1 cellular context compared by ENCODE assay signal in genomic region chr2:190679813-190680591, GRCh38.
TF ChIP-seq lines count a peak whose summit lies in the region.

No MANE protein-coding gene starts in this region.

TF ChIP-seq in GM12878, 131 proteins besides CTCF, POLR2A, EP300 and RAD21 (continued from another document and continues in another):
- peak; percentile 64; the same call in 1 of the 2 replicates for TF ChIP-seq IRF4 (IDR thresholded peaks at IDR 0.05; ENCODE audit: low read depth, low read length)
- TF ChIP-seq IRF5 (IDR thresholded peaks at IDR 0.05; ENCODE audit: borderline replicate concordance) = no peak
- TF ChIP-seq NFXL1 (IDR thresholded peaks at IDR 0.05; ENCODE audit: borderline replicate concordance) = no peak
- peak; percentile 67 for TF ChIP-seq ZNF687 (IDR thresholded peaks at IDR 0.05)
- TF ChIP-seq SRF (IDR thresholded peaks at IDR 0.05; ENCODE audit: low read depth in 2 of 2, low read length in 2 of 2) = no peak
- 0 out of 2 replicates have a peak, but pooled peaks have one; percentile 33 for TF ChIP-seq SMAD5 (IDR thresholded peaks at IDR 0.05; ENCODE audit: low read depth)
- TF ChIP-seq SP1 (IDR thresholded peaks at IDR 0.05; ENCODE audit: low read depth, low read length) = peak; percentile 22
- no peak for TF ChIP-seq SKIL (IDR thresholded peaks at IDR 0.05; ENCODE audit: low read depth, poor library complexity, severe bottlenecking)
- no peak; the same call in 1 of the 2 replicates for TF ChIP-seq USF2 (IDR thresholded peaks at IDR 0.05; ENCODE audit: borderline replicate concordance, low read depth, low read length)
- TF ChIP-seq EGR1 (IDR thresholded peaks at IDR 0.05; ENCODE audit: borderline replicate concordance in 1 of 2, low read depth in 2 of 2, low read length in 2 of 2) = no peak
- TF ChIP-seq NFIC (IDR thresholded peaks at IDR 0.05; ENCODE audit: low read depth, low read length) = no peak; the same call in 1 of the 2 replicates
- TF ChIP-seq E2F4 (IDR thresholded peaks at IDR 0.05; ENCODE audit: low read depth, low read length) = no peak
- peak; percentile 43; the same call in 1 of the 2 replicates for TF ChIP-seq EED (IDR thresholded peaks at IDR 0.05; ENCODE audit: low read depth)
- TF ChIP-seq DPF2 (IDR thresholded peaks at IDR 0.05) = no peak
- TF ChIP-seq ZNF207 (IDR thresholded peaks at IDR 0.05; ENCODE audit: borderline replicate concordance) = no peak; the same call in 1 of the 2 replicates
- TF ChIP-seq POU2F2 (IDR thresholded peaks at IDR 0.05; ENCODE audit: borderline replicate concordance, low read depth, low read length) = peak; percentile 60; the same call in 1 of the 3 replicates
- TF ChIP-seq ZBTB33 (IDR thresholded peaks at IDR 0.05) = peak; percentile 99
- peak; percentile 61; the same call in 1 of the 2 replicates for TF ChIP-seq PAX5 (IDR thresholded peaks at IDR 0.05; ENCODE audit: borderline replicate concordance, low read depth, low read length)
- TF ChIP-seq GATAD2B (conservative IDR thresholded peaks at IDR 0.05; ENCODE audit: low read depth) = 0 out of 2 replicates have a peak, but pooled peaks have one; percentile 46
- TF ChIP-seq POLR2AphosphoS2 (IDR thresholded peaks at IDR 0.05; ENCODE audit: low read depth, low read length) = no peak
- no peak for TF ChIP-seq ZBTB11 (CRISPR knock-in tag; IDR thresholded peaks at IDR 0.05)
- no peak for TF ChIP-seq MAX (IDR thresholded peaks at IDR 0.05; ENCODE audit: low read depth, low read length)
- peak; percentile 39; the same call in 1 of the 2 replicates for TF ChIP-seq TCF3 (IDR thresholded peaks at IDR 0.05; ENCODE audit: borderline replicate concordance, insufficient read depth, low read depth, low read length)
- peak; percentile 25; the same call in 1 of the 2 replicates for TF ChIP-seq BCL11A (IDR thresholded peaks at IDR 0.05; ENCODE audit: low read depth, low read length)
- no peak for TF ChIP-seq MYC (IDR thresholded peaks at IDR 0.05; ENCODE audit: insufficient read depth, insufficient read length, insufficient replicate concordance, low read length, severe bottlenecking)
- no peak for TF ChIP-seq KAT2A (conservative IDR thresholded peaks at IDR 0.05; ENCODE audit: control insufficient read depth, low read depth, low read length)
- peak; percentile 88 for TF ChIP-seq SMARCA5 (IDR thresholded peaks at IDR 0.05)
- TF ChIP-seq SREBF2 (IDR thresholded peaks at IDR 0.05; ENCODE audit: low read length) = no peak
- TF ChIP-seq BCLAF1 (IDR thresholded peaks at IDR 0.05) = no peak
- no peak for TF ChIP-seq ETV6 (conservative IDR thresholded peaks at IDR 0.05 in 1 of 2, IDR thresholded peaks at IDR 0.05 in 1 of 2; ENCODE audit: borderline replicate concordance in 1 of 2, low read depth in 1 of 2)
- TF ChIP-seq CHD4 (IDR thresholded peaks at IDR 0.05) = no peak
- no peak for TF ChIP-seq ZNF622 (IDR thresholded peaks at IDR 0.05)
- TF ChIP-seq CREB1 (IDR thresholded peaks at IDR 0.05; ENCODE audit: low read depth) = 0 out of 2 replicates have a peak, but pooled peaks have one; percentile 26
- TF ChIP-seq IKZF2 (IDR thresholded peaks at IDR 0.05) = peak; percentile 48 to 58; a peak in 3 of 4 replicates
- TF ChIP-seq MTA3 (IDR thresholded peaks at IDR 0.05; ENCODE audit: borderline replicate concordance, low read length) = no peak
- no peak for TF ChIP-seq RCOR1 (conservative IDR thresholded peaks at IDR 0.05; ENCODE audit: low read depth, low read length)
- peak; percentile 83 for TF ChIP-seq TCF12 (IDR thresholded peaks at IDR 0.05; ENCODE audit: low read depth, low read length)
- TF ChIP-seq WRNIP1 (IDR thresholded peaks at IDR 0.05; ENCODE audit: borderline replicate concordance, low read depth, low read length) = no peak
- TF ChIP-seq FOXK2 (IDR thresholded peaks at IDR 0.05) = no peak
- no peak for TF ChIP-seq TBL1XR1 (IDR thresholded peaks at IDR 0.05; ENCODE audit: low read depth, low read length)
- peak; percentile 52 for TF ChIP-seq SMAD1 (IDR thresholded peaks at IDR 0.05; ENCODE audit: low read depth, partially characterized antibody)
- no peak for TF ChIP-seq ZNF384 (IDR thresholded peaks at IDR 0.05; ENCODE audit: borderline replicate concordance, low read depth, low read length)
